1 cellular context compared by ENCODE assay signal in genomic region chr16:53756329-53756996, GRCh38.
TF ChIP-seq lines count a peak whose summit lies in the region.

No MANE protein-coding gene starts in this region.

TF ChIP-seq in SK-N-SH, 30 proteins besides CTCF, POLR2A, EP300 and RAD21 (continued from another document):
- TF ChIP-seq, protein P1, sequence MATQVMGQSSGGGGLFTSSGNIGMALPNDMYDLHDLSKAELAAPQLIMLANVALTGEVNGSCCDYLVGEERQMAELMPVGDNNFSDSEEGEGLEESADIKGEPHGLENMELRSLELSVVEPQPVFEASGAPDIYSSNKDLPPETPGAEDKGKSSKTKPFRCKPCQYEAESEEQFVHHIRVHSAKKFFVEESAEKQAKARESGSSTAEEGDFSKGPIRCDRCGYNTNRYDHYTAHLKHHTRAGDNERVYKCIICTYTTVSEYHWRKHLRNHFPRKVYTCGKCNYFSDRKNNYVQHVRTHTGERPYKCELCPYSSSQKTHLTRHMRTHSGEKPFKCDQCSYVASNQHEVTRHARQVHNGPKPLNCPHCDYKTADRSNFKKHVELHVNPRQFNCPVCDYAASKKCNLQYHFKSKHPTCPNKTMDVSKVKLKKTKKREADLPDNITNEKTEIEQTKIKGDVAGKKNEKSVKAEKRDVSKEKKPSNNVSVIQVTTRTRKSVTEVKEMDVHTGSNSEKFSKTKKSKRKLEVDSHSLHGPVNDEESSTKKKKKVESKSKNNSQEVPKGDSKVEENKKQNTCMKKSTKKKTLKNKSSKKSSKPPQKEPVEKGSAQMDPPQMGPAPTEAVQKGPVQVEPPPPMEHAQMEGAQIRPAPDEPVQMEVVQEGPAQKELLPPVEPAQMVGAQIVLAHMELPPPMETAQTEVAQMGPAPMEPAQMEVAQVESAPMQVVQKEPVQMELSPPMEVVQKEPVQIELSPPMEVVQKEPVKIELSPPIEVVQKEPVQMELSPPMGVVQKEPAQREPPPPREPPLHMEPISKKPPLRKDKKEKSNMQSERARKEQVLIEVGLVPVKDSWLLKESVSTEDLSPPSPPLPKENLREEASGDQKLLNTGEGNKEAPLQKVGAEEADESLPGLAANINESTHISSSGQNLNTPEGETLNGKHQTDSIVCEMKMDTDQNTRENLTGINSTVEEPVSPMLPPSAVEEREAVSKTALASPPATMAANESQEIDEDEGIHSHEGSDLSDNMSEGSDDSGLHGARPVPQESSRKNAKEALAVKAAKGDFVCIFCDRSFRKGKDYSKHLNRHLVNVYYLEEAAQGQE (IDR thresholded peaks at IDR 0.05; ENCODE audit: low read depth, low read length), result no peak
- no peak for TF ChIP-seq GABPA (IDR thresholded peaks at IDR 0.05; ENCODE audit: low read depth)
- no peak for TF ChIP-seq ELF1 (IDR thresholded peaks at IDR 0.05)
- no peak for TF ChIP-seq FOXJ3 (CRISPR knock-in tag; IDR thresholded peaks at IDR 0.05)
- TF ChIP-seq RXRA (IDR thresholded peaks at IDR 0.05; ENCODE audit: borderline replicate concordance, low read depth), result no peak
- TF ChIP-seq TAF1 (IDR thresholded peaks at IDR 0.05; ENCODE audit: borderline replicate concordance, low read depth, low read length), result no peak
- no peak for TF ChIP-seq EZH2phosphoT487 (IDR thresholded peaks at IDR 0.05; ENCODE audit: borderline replicate concordance, low read depth)
- no peak for TF ChIP-seq RCOR1 (IDR thresholded peaks at IDR 0.05; ENCODE audit: low read length)
